9 cellular contexts compared by ENCODE assay signal in genomic region chr14:103711516-103712431, GRCh38. TPM values are rescaled to one million over a fixed set of nuclear protein-coding genes. Genes with fewer than 3 reads are reported as not detected.
DNase-seq lines count a peak whose midpoint lies in the region; ATAC-seq lines count a peak whose summit lies in the region.
"Had no signal": no experiment of that assay in that cellular context is flagged by ENCODE, and none has a peak within 500 bp of the region (broad histone marks: within the 10 kb centered on the region; RNA-seq: fewer than 3 reads in every experiment).

No MANE protein-coding gene starts in this region.

- ATAC-seq in natural killer cell treated with Interleukin-12 subunit alpha and Interleukin-12 subunit beta and Interleukin-15 and Interleukin-18, amount 100 ng/mL, for 72 hours, result no peak

- DNase-seq in activated naive CD4-positive, alpha-beta T cell treated with anti-CD3 and anti-CD28 coated beads, Interleukin-2, amount 10 ng/mL, durations not matched to agents 7 days and 5 days, result no peak
- no peak for DNase-seq in activated naive CD4-positive, alpha-beta T cell treated with anti-CD3 and anti-CD28 coated beads for 36 hours
- DNase-seq in cerebellar cortex (ENCODE audit: low spot score), result peak; percentile 81
- DNase-seq in lung microvascular endothelial cell (ENCODE audit: low read depth in 2 of 2), result peak; percentile 28 to 52
- no peak for DNase-seq in natural killer cell treated with Interleukin-12 subunit alpha and Interleukin-12 subunit beta and Interleukin-15 and Interleukin-18, amount 100 ng/mL, for 72 hours (ENCODE audit: low spot score)
- no peak for DNase-seq in activated CD4-positive, alpha-beta T cell treated with anti-CD3 and anti-CD28 coated beads, Interleukin-2, amount 50 U/mL, for 4 hours
- DNase-seq in kidney glomerular epithelial cell (lab: John Stamatoyannopoulos, UW), result no peak
- DNase-seq: islet precursor cell had no signal

- H3K9me3 Mint-ChIP-seq in activated naive CD4-positive, alpha-beta T cell treated with anti-CD3 and anti-CD28 coated beads, Interleukin-2, amount 10 ng/mL, durations not matched to agents 7 days and 5 days, result no peaks in the 10 kb centered on the region
- H3K9me3 Mint-ChIP-seq in activated naive CD4-positive, alpha-beta T cell treated with anti-CD3 and anti-CD28 coated beads for 36 hours, result no peaks in the 10 kb centered on the region
- no peaks in the 10 kb centered on the region for H3K9me3 Mint-ChIP-seq in natural killer cell treated with Interleukin-12 subunit alpha and Interleukin-12 subunit beta and Interleukin-15 and Interleukin-18, amount 100 ng/mL, for 72 hours

- H3K4me3 Mint-ChIP-seq in activated naive CD4-positive, alpha-beta T cell treated with anti-CD3 and anti-CD28 coated beads, Interleukin-2, amount 10 ng/mL, durations not matched to agents 7 days and 5 days, result no peak overlapping the region
- no peak overlapping the region for H3K4me3 Mint-ChIP-seq in activated naive CD4-positive, alpha-beta T cell treated with anti-CD3 and anti-CD28 coated beads for 36 hours
- no peak overlapping the region for H3K4me3 Mint-ChIP-seq in natural killer cell treated with Interleukin-12 subunit alpha and Interleukin-12 subunit beta and Interleukin-15 and Interleukin-18, amount 100 ng/mL, for 72 hours

- H3K27ac Mint-ChIP-seq in activated naive CD4-positive, alpha-beta T cell treated with anti-CD3 and anti-CD28 coated beads, Interleukin-2, amount 10 ng/mL, durations not matched to agents 7 days and 5 days, result peak overlapping the region; percentile 8
- no peak overlapping the region for H3K27ac Mint-ChIP-seq in activated naive CD4-positive, alpha-beta T cell treated with anti-CD3 and anti-CD28 coated beads for 36 hours
- no peak overlapping the region for H3K27ac Mint-ChIP-seq in natural killer cell treated with Interleukin-12 subunit alpha and Interleukin-12 subunit beta and Interleukin-15 and Interleukin-18, amount 100 ng/mL, for 72 hours

- no peaks in the 10 kb centered on the region for H3K27me3 Mint-ChIP-seq in activated naive CD4-positive, alpha-beta T cell treated with anti-CD3 and anti-CD28 coated beads, Interleukin-2, amount 10 ng/mL, durations not matched to agents 7 days and 5 days
- H3K27me3 Mint-ChIP-seq in activated naive CD4-positive, alpha-beta T cell treated with anti-CD3 and anti-CD28 coated beads for 36 hours (ENCODE audit: low read depth), result no peaks in the 10 kb centered on the region
- no peaks in the 10 kb centered on the region for H3K27me3 Mint-ChIP-seq in natural killer cell treated with Interleukin-12 subunit alpha and Interleukin-12 subunit beta and Interleukin-15 and Interleukin-18, amount 100 ng/mL, for 72 hours

- H3K4me1 ChIP-seq in urinary bladder (ENCODE audit: insufficient read depth), result no peaks in the 10 kb centered on the region

- WGBS in urinary bladder, result 59% methylated on average over 27 of the region's 27 CpGs

- no peak overlapping the region for H3K4me3 ChIP-seq in urinary bladder (ENCODE audit: low read depth, low read length)

- peak overlapping the region; percentile 30 for H3K27ac ChIP-seq in urinary bladder (ENCODE audit: low read depth)

- H3K4me1 Mint-ChIP-seq in activated naive CD4-positive, alpha-beta T cell treated with anti-CD3 and anti-CD28 coated beads, Interleukin-2, amount 10 ng/mL, durations not matched to agents 7 days and 5 days, result peaks cover 47% of the 10 kb centered on the region
- H3K4me1 Mint-ChIP-seq in activated naive CD4-positive, alpha-beta T cell treated with anti-CD3 and anti-CD28 coated beads for 36 hours (ENCODE audit: low read depth), result peaks cover 24% of the 10 kb centered on the region
- H3K4me1 Mint-ChIP-seq in natural killer cell treated with Interleukin-12 subunit alpha and Interleukin-12 subunit beta and Interleukin-15 and Interleukin-18, amount 100 ng/mL, for 72 hours (ENCODE audit: low read depth in 2 of 2), result peaks cover 0 to 17% of the 10 kb centered on the region in 2 donors

- CTCF ChIA-PET in activated naive CD4-positive, alpha-beta T cell treated with anti-CD3 and anti-CD28 coated beads, Interleukin-2, amount 10 ng/mL, durations not matched to agents 7 days and 5 days (lab: Charles Lee), result no interaction called here
- CTCF ChIA-PET in activated naive CD4-positive, alpha-beta T cell treated with anti-CD3 and anti-CD28 coated beads for 36 hours (lab: Charles Lee), result no interaction called here

- H3K36me3 ChIP-seq in urinary bladder (ENCODE audit: insufficient read depth), result no peaks in the 10 kb centered on the region

- intact Hi-C loops in activated naive CD4-positive, alpha-beta T cell treated with anti-CD3 and anti-CD28 coated beads for 36 hours (cut with micrococcal nuclease), result no loop called here

- H3K36me3 Mint-ChIP-seq in activated naive CD4-positive, alpha-beta T cell treated with anti-CD3 and anti-CD28 coated beads, Interleukin-2, amount 10 ng/mL, durations not matched to agents 7 days and 5 days, result peaks cover 14% of the 10 kb centered on the region
- H3K36me3 Mint-ChIP-seq in activated naive CD4-positive, alpha-beta T cell treated with anti-CD3 and anti-CD28 coated beads for 36 hours (ENCODE audit: low read depth), result peaks cover 24% of the 10 kb centered on the region
- H3K36me3 Mint-ChIP-seq in natural killer cell treated with Interleukin-12 subunit alpha and Interleukin-12 subunit beta and Interleukin-15 and Interleukin-18, amount 100 ng/mL, for 72 hours, result no peaks in the 10 kb centered on the region

RNA-seq across cellular contexts. Expression of gene XRCC3, which starts 3.5 kb away (rescaled TPM):
- total RNA-seq in activated naive CD4-positive, alpha-beta T cell treated with anti-CD3 and anti-CD28 coated beads for 36 hours, result 10 to 100 TPM; 49.0 to 50.4 TPM
- total RNA-seq in lung microvascular endothelial cell (6.3 and 8.9 TPM in 2 replicates), urinary bladder (10.6 TPM)
- polyA plus RNA-seq in urinary bladder, result 5.4 TPM
- 100 to 1,000 TPM in 1 of 2 donors, 10 to 100 TPM in 1; 37.3 to 112 TPM for total RNA-seq in natural killer cell treated with Interleukin-12 subunit alpha and Interleukin-12 subunit beta and Interleukin-15 and Interleukin-18, amount 100 ng/mL, for 72 hours

RNA-seq across cellular contexts. Expression of gene ZFYVE21, which starts 3.8 kb away (rescaled TPM):
- 10 to 100 TPM in 1 of 2 experiments, 1 to 10 TPM in 1; 9.1 to 10.4 TPM for total RNA-seq in activated naive CD4-positive, alpha-beta T cell treated with anti-CD3 and anti-CD28 coated beads for 36 hours
- total RNA-seq in lung microvascular endothelial cell (44.2 and 90.9 TPM in 2 replicates), urinary bladder (49.6 TPM)
- polyA plus RNA-seq in urinary bladder, result 210 TPM
- 10 to 100 TPM; 13.0 to 22.0 TPM for total RNA-seq in natural killer cell treated with Interleukin-12 subunit alpha and Interleukin-12 subunit beta and Interleukin-15 and Interleukin-18, amount 100 ng/mL, for 72 hours

Comparison
In these comparisons a context has a peak if more than half of its experiments do, and no peak if none do; other contexts are left out.
1. DNase-seq: peak in cerebellar cortex (single experiment) and lung microvascular endothelial cell (2 of 2); none in activated naive CD4-positive, alpha-beta T cell treated with anti-CD3 and anti-CD28 coated beads, Interleukin-2, amount 10 ng/mL, durations not matched to agents 7 days and 5 days (single experiment), activated naive CD4-positive, alpha-beta T cell treated with anti-CD3 and anti-CD28 coated beads for 36 hours (single experiment), natural killer cell treated with Interleukin-12 subunit alpha and Interleukin-12 subunit beta and Interleukin-15 and Interleukin-18, amount 100 ng/mL, for 72 hours (single experiment), activated CD4-positive, alpha-beta T cell treated with anti-CD3 and anti-CD28 coated beads, Interleukin-2, amount 50 U/mL, for 4 hours (0 of 2) and kidney glomerular epithelial cell (single experiment).